Comparison of ENCODE assay signal across 8 cellular contexts in the genomic region with DNA sequence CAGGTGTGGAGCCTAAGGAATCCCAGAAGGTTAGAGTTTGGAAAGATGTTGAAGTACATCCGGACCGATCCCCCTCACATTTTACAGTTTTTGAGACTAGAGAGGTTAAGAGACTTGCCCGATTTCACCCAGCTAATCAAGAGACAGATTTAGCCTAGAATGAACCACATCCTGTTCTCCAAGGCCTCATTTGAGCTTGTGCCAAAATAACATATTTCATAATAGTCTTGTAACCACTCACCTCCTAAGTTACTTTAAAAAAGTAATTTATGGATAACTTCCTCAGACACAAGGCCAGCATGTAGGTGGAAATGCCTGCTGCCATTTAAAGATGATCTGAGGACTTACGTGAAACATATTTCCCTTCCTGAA. TPM values are rescaled to one million over a fixed set of nuclear protein-coding genes. Genes with fewer than 3 reads are reported as not detected.
DNase-seq lines count a peak whose midpoint lies in the region; ATAC-seq and TF ChIP-seq lines count a peak whose summit lies in the region.

No MANE protein-coding gene starts in this region.

- peak; percentile 67 for ATAC-seq in CD4-positive, CD25-positive, alpha-beta regulatory T cell (ENCODE audit: low read depth in 2 of 2)
- ATAC-seq in GM21717 (IDR thresholded peaks at IDR 0.05; ENCODE audit: unreplicated experiment): peak; percentile 42

- peak overlapping the region; percentile 77 to 92 (median 78) for H3K4me3 Mint-ChIP-seq in CD4-positive, CD25-positive, alpha-beta regulatory T cell
- no peak overlapping the region for H3K4me3 Mint-ChIP-seq in type B pancreatic cell

- H3K4me1 Mint-ChIP-seq in CD4-positive, CD25-positive, alpha-beta regulatory T cell: peaks cover 30 to 52% (median 39%) of the 10 kb centered on the region in 4 donors
- peaks cover 21% of the 10 kb centered on the region for H3K4me1 Mint-ChIP-seq in type B pancreatic cell (ENCODE audit: unreplicated experiment)

- H3K4me1 ChIP-seq in CD4-positive, CD25-positive, alpha-beta regulatory T cell (ENCODE audit: control insufficient read depth, insufficient read depth, low read length, poor library complexity, severe bottlenecking): peaks cover 37% of the 10 kb centered on the region

- H3K4me3 ChIP-seq in CD4-positive, CD25-positive, alpha-beta regulatory T cell (ENCODE audit: low read depth, low read length): peak overlapping the region; percentile 89
- H3K4me3 ChIP-seq in NB4 (ENCODE audit: low read depth, low read length): no peak overlapping the region

- H3K9me3 ChIP-seq in CD4-positive, CD25-positive, alpha-beta regulatory T cell (ENCODE audit: control insufficient read depth in 2 of 2, low read length in 2 of 2): no peaks in the 10 kb centered on the region

- no peaks in the 10 kb centered on the region for H3K36me3 Mint-ChIP-seq in CD4-positive, CD25-positive, alpha-beta regulatory T cell
- H3K36me3 Mint-ChIP-seq in type B pancreatic cell: no peaks in the 10 kb centered on the region

- TF ChIP-seq POLR2A in NB4 (IDR thresholded peaks at IDR 0.05; ENCODE audit: extremely low read depth, insufficient read length): no peak

- in situ Hi-C loops in ACHN (cut with HindIII; ENCODE audit: low pct_ligation_motif_present, low pct_unique_long_range_greater_than_20kb, low sequenced_read_pairs): no loop called here

- TF ChIP-seq CTCF in NB4 (IDR thresholded peaks at IDR 0.05; ENCODE audit: low read depth, low read length) (no peak), type B pancreatic cell (conservative IDR thresholded peaks at IDR 0.05) (no peak)

- peak overlapping the region; percentile 83 to 95 (median 91) for H3K27ac Mint-ChIP-seq in CD4-positive, CD25-positive, alpha-beta regulatory T cell
- no peak overlapping the region for H3K27ac Mint-ChIP-seq in type B pancreatic cell

- no peaks in the 10 kb centered on the region for H3K9me3 Mint-ChIP-seq in CD4-positive, CD25-positive, alpha-beta regulatory T cell
- no peaks in the 10 kb centered on the region for H3K9me3 Mint-ChIP-seq in type B pancreatic cell

- peak overlapping the region; percentile 73 for H3K27ac ChIP-seq in CD4-positive, CD25-positive, alpha-beta regulatory T cell (ENCODE audit: insufficient read depth, low read length, poor library complexity, severe bottlenecking)

- DNase-seq in CD4-positive, CD25-positive, alpha-beta regulatory T cell: peak in 2 of 3 donors; percentile 72 to 86
- DNase-seq in NB4 (ENCODE audit: low read depth) (peak; percentile 80), pulmonary artery endothelial cell (ENCODE audit: low read depth, low spot score) (peak; percentile 37), ACHN (no peak), 8988T (no peak), type B pancreatic cell (ENCODE audit: extremely low spot score, unreplicated experiment) (no peak)
- DNase-seq in central memory CD4-positive, alpha-beta T cell: peak; percentile 66

- no peaks in the 10 kb centered on the region for H3K27me3 ChIP-seq in CD4-positive, CD25-positive, alpha-beta regulatory T cell (ENCODE audit: control insufficient read depth, insufficient read depth, low read length)

- H3K36me3 ChIP-seq in CD4-positive, CD25-positive, alpha-beta regulatory T cell (ENCODE audit: control insufficient read depth, insufficient read depth, low read length): no peaks in the 10 kb centered on the region

- no peaks in the 10 kb centered on the region for H3K27me3 Mint-ChIP-seq in CD4-positive, CD25-positive, alpha-beta regulatory T cell
- H3K27me3 Mint-ChIP-seq in type B pancreatic cell: no peaks in the 10 kb centered on the region

RNA-seq across cellular contexts. Expression of a gene that starts 39.8 kb away (rescaled TPM):
- 5.2 TPM for total RNA-seq in CD4-positive, CD25-positive, alpha-beta regulatory T cell
- polyA plus RNA-seq in CD4-positive, CD25-positive, alpha-beta regulatory T cell: 1 to 10 TPM; 2.2 to 5.4 (median 3.7) TPM
- total RNA-seq in pulmonary artery endothelial cell: 75.1 and 96.7 TPM in 2 replicates
- total RNA-seq in type B pancreatic cell (ENCODE audit: low replicate concordance): 9.2 and 12.0 TPM in 2 replicates

Comparison
In these comparisons a context has a peak if more than half of its experiments do, and no peak if none do; other contexts are left out.
1. DNase-seq: peak in CD4-positive, CD25-positive, alpha-beta regulatory T cell (2 of 3), NB4 (single experiment), central memory CD4-positive, alpha-beta T cell (single experiment) and pulmonary artery endothelial cell (single experiment); none in ACHN (single experiment), 8988T (single experiment) and type B pancreatic cell (single experiment).